ENCODE assay signal across 26 cellular contexts in the genomic region with DNA sequence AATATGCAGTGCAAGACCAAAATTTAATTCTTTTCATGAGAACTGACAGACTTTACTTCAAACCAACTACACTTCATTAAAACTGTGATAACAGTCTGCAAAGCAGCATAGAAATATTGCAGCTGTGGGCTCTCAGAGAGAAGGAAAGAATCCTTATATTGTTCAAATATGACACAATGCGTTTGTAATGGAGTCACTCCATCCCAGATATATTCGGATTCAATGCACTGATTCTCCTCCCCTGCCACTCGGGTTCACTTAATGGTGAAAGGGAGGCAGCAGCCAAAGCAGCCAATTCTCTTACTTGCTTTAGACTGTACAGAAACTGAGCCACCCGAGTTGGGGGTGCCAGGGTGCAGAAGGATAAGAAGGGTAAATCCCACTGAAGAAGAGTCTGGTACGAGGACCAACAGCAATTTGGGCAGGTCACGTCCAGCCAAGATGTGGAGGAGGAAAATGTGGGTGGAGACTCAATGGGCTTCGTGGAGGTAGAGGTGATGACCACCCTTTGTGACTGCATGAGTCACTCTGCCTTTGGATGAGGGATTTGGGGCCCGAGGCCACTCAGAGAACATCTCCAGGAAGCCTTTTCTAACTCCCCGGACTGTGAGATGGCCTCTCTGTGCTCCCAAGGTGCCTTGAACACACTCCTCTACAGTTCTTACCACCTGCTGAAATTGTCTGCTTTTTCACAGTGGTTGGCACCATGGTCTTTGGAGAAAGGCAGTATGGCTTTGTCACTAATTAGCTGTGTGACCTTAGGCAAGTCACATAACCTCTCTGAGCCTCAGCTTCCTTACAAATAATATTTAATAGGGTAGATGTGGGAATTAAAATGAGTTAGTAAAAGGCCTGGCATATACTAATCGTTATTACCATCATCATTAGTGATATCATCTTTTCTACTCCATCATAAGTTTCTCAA.
A peak's percentile ranks its signal among the peaks of the same experiment; 100 is the strongest.
DNase-seq lines count a peak whose midpoint lies in the region; ATAC-seq, FAIRE-seq and TF ChIP-seq lines count a peak whose summit lies in the region.
"Had no signal": no experiment of that assay in that cellular context is flagged by ENCODE, and none has a peak within 500 bp of the region (broad histone marks: within the 10 kb centered on the region; RNA-seq: fewer than 3 reads in every experiment).

No MANE protein-coding gene starts in this region.

- H4K20me1 ChIP-seq in BLaER1 (no peaks in the 10 kb centered on the region), astrocyte (ENCODE audit: insufficient read depth, low read length) (no peaks in the 10 kb centered on the region)

- H3K27me3 Mint-ChIP-seq in astrocyte (ENCODE audit: low read depth, unreplicated experiment) = no peaks in the 10 kb centered on the region
- H3K27me3 Mint-ChIP-seq: activated CD4-positive, alpha-beta memory T cell treated with anti-CD3 and anti-CD28 coated beads for 36 hours; activated T-helper 17 cell treated with anti-CD3 and anti-CD28 coated beads, Interleukin-2, amount 50 U/mL, for 72 hours had no signal

- H3K9me3 ChIP-seq in BLaER1 (no peaks in the 10 kb centered on the region), HEK293 (ENCODE audit: control insufficient read depth, insufficient read depth, low read depth, low read length) (no peaks in the 10 kb centered on the region), astrocyte (ENCODE audit: insufficient read depth, low read depth, low read length) (no peaks in the 10 kb centered on the region), colonic mucosa (no peaks in the 10 kb centered on the region)
- H3K9me3 ChIP-seq: esophagus squamous epithelium, stomach, tibial nerve had no signal

- H3K4me1 ChIP-seq in BLaER1 = peaks cover 55% of the 10 kb centered on the region
- peaks cover 11% of the 10 kb centered on the region for H3K4me1 ChIP-seq in HEK293 (ENCODE audit: control insufficient read depth, insufficient read depth, low read length)
- peaks cover 15% of the 10 kb centered on the region for H3K4me1 ChIP-seq in astrocyte (ENCODE audit: insufficient read depth, low read length)
- H3K4me1 ChIP-seq in colonic mucosa = no peaks in the 10 kb centered on the region

- H3K27ac Mint-ChIP-seq in astrocyte (ENCODE audit: unreplicated experiment) = peak overlapping the region; percentile 23
- H3K27ac Mint-ChIP-seq: activated CD4-positive, alpha-beta memory T cell treated with anti-CD3 and anti-CD28 coated beads for 36 hours; activated naive CD4-positive, alpha-beta T cell treated with anti-CD3 and anti-CD28 coated beads, Interleukin-2, amount 50 U/mL, for 24 hours; activated T-helper 17 cell treated with anti-CD3 and anti-CD28 coated beads, Interleukin-2, amount 50 U/mL, for 72 hours had no signal

- no peak overlapping the region for H3K4me3 Mint-ChIP-seq in astrocyte (ENCODE audit: unreplicated experiment)
- H3K4me3 Mint-ChIP-seq: activated CD4-positive, alpha-beta memory T cell treated with anti-CD3 and anti-CD28 coated beads for 36 hours; activated naive CD4-positive, alpha-beta T cell treated with anti-CD3 and anti-CD28 coated beads, Interleukin-2, amount 50 U/mL, for 24 hours; activated T-helper 17 cell treated with anti-CD3 and anti-CD28 coated beads, Interleukin-2, amount 50 U/mL, for 72 hours; naive B cell had no signal

- TF ChIP-seq CTCF in HEK293 (tag by site-specific recombination; IDR thresholded peaks at IDR 0.05) = no peak
- no peak for TF ChIP-seq CTCF in astrocyte (IDR thresholded peaks at IDR 0.05; ENCODE audit: insufficient read depth, low read depth, low read length)
- no peak for TF ChIP-seq CTCF in colonic mucosa (IDR thresholded peaks at IDR 0.05)

- H3K27ac ChIP-seq in BLaER1 (no peak overlapping the region), HEK293 (ENCODE audit: extremely low read depth, low read depth, low read length) (no peak overlapping the region), astrocyte (ENCODE audit: low read depth, low read length) (no peak overlapping the region), colonic mucosa (no peak overlapping the region)
- H3K27ac ChIP-seq: esophagus squamous epithelium, SK-N-MC, skin epidermis, stomach had no signal

- H3K36me3 ChIP-seq in BLaER1 (no peaks in the 10 kb centered on the region), HEK293 (ENCODE audit: control insufficient read depth in 2 of 2, insufficient read depth in 1 of 2, low read length in 2 of 2) (no peaks in the 10 kb centered on the region), astrocyte (ENCODE audit: insufficient read depth, low read length) (no peaks in the 10 kb centered on the region), colonic mucosa (no peaks in the 10 kb centered on the region)
- H3K36me3 ChIP-seq: esophagus squamous epithelium, stomach, tibial nerve had no signal

- H3K4me3 ChIP-seq in BLaER1 = no peak overlapping the region
- H3K4me3 ChIP-seq in HEK293 (ENCODE audit: low read depth, low read length) = no peak overlapping the region
- H3K4me3 ChIP-seq in astrocyte (ENCODE audit: insufficient read depth, low read depth, low read length) = no peak overlapping the region
- H3K4me3 ChIP-seq in colonic mucosa = no peak overlapping the region
- H3K4me3 ChIP-seq: esophagus squamous epithelium, SK-N-MC, skin epidermis, stomach, tibial nerve had no signal

- intact Hi-C loops in colonic mucosa (cut with DNase I) = no loop called here

- no peaks in the 10 kb centered on the region for H3K36me3 Mint-ChIP-seq in astrocyte (ENCODE audit: low read depth, unreplicated experiment)
- H3K36me3 Mint-ChIP-seq: activated CD4-positive, alpha-beta memory T cell treated with anti-CD3 and anti-CD28 coated beads for 36 hours; activated naive CD4-positive, alpha-beta T cell treated with anti-CD3 and anti-CD28 coated beads, Interleukin-2, amount 50 U/mL, for 24 hours; naive B cell had no signal

- H3K9ac ChIP-seq in BLaER1 (no peak overlapping the region), astrocyte (ENCODE audit: low read length) (no peak overlapping the region), colonic mucosa (ENCODE audit: low read depth in 2 of 2, low read length in 2 of 2) (no peak overlapping the region)

- peak overlapping the region; percentile 12; the same call in 1 of the 2 replicates for H3K4me2 ChIP-seq in BLaER1
- no peak overlapping the region for H3K4me2 ChIP-seq in astrocyte (ENCODE audit: low read length)

- CTCF ChIA-PET in HEK293 (lab: Yijun Ruan, JAX) = interaction anchor here (0.9 to 1.1 kb wide), 2 partner anchors 64 to 83 kb away, joined by 3 to 4 read pairs; no protein-coding TSS in a partner anchor

- peaks cover 43% of the 10 kb centered on the region for H3K4me1 Mint-ChIP-seq in astrocyte (ENCODE audit: low read depth, unreplicated experiment)
- H3K4me1 Mint-ChIP-seq: activated naive CD4-positive, alpha-beta T cell treated with anti-CD3 and anti-CD28 coated beads, Interleukin-2, amount 50 U/mL, for 24 hours had no signal

- no peak overlapping the region for H2AFZ ChIP-seq in astrocyte (ENCODE audit: low read depth, low read length)

- ATAC-seq in HG02763 (IDR thresholded peaks at IDR 0.05; ENCODE audit: unreplicated experiment) (no peak), HG02678 (IDR thresholded peaks at IDR 0.05; ENCODE audit: unreplicated experiment) (no peak)

- FAIRE-seq in astrocyte (lab: Jason Lieb, UNC) = no peak

- no peaks in the 10 kb centered on the region for H3K9me3 Mint-ChIP-seq in astrocyte (ENCODE audit: unreplicated experiment)
- H3K9me3 Mint-ChIP-seq: activated CD4-positive, alpha-beta memory T cell treated with anti-CD3 and anti-CD28 coated beads for 36 hours; activated naive CD4-positive, alpha-beta T cell treated with anti-CD3 and anti-CD28 coated beads, Interleukin-2, amount 50 U/mL, for 24 hours; activated T-helper 17 cell treated with anti-CD3 and anti-CD28 coated beads, Interleukin-2, amount 50 U/mL, for 72 hours; naive B cell had no signal

- DNase-seq in astrocyte (ENCODE audit: low read depth) (no peak), midbrain (lab: John Stamatoyannopoulos, UW) (peak; percentile 8), colonic mucosa (no peak), NCI-H774 (lab: John Stamatoyannopoulos, UW) (no peak)
- DNase-seq: activated CD4-positive, alpha-beta memory T cell treated with anti-CD3 and anti-CD28 coated beads for 36 hours; activated CD8-positive, alpha-beta memory T cell treated with anti-CD3 and anti-CD28 coated beads, Interleukin-2, amount 50 U/mL, for 48 hours; COR-L47; DMS79 treated with DMSO at 0.1 percent for 48 hours; esophagus squamous epithelium; left colon; naive B cell; NCI-H1694 treated with DMSO at 0.1 percent for 48 hours; NCI-H2171 treated with DMSO at 0.1 percent for 48 hours; NCI-H510A treated with DMSO at 0.1 percent for 48 hours; NK-92 treated with Interleukin-12 subunit alpha and Interleukin-12 subunit beta, amount 100 ng/mL, for 24 hours; stimulated activated CD4-positive, alpha-beta T cell treated with anti-CD3 and anti-CD28 coated beads, Interleukin-1b, Interleukin-23, amount 100 ng/mL, for 48 hours; stomach had no signal

- no peaks in the 10 kb centered on the region for H3K79me2 ChIP-seq in astrocyte (ENCODE audit: insufficient read depth, low read length)

- H3K27me3 ChIP-seq in BLaER1 (no peaks in the 10 kb centered on the region), astrocyte (ENCODE audit: insufficient read depth, low read length) (no peaks in the 10 kb centered on the region), colonic mucosa (no peaks in the 10 kb centered on the region)
- H3K27me3 ChIP-seq: esophagus squamous epithelium, stomach, tibial nerve had no signal

- POLR2A ChIA-PET in HEK293 (lab: Yijun Ruan, JAX) = no interaction called here

TF ChIP-seq in HEK293, 187 proteins besides CTCF, POLR2A, EP300 and RAD21:
- TF ChIP-seq ZBTB1 (tag by site-specific recombination; IDR thresholded peaks at IDR 0.05) (no peak), ZNF768 (tag by site-specific recombination; IDR thresholded peaks at IDR 0.05) (peak; percentile 67; the same call in 1 of the 2 replicates)
TF ChIP-seq in HEK293: peak in this region for 1.
